Comparison of ENCODE assay signal across 11 cellular contexts in genomic region chrX:9279271-9279596, GRCh38.
DNase-seq lines count a peak whose midpoint lies in the region; ATAC-seq and TF ChIP-seq lines count a peak whose summit lies in the region.
"Had no signal": no experiment of that assay in that cellular context is flagged by ENCODE, and none has a peak within 500 bp of the region (broad histone marks: within the 10 kb centered on the region; RNA-seq: fewer than 3 reads in every experiment).

No MANE protein-coding gene starts in this region.

- no peak overlapping the region for H3K27ac ChIP-seq in CD8-positive, alpha-beta memory T cell (ENCODE audit: low read depth, low read length)
- H3K27ac ChIP-seq in naive thymus-derived CD4-positive, alpha-beta T cell (ENCODE audit: low read depth, low read length): no peak overlapping the region

- CTCF ChIA-PET in CD8-positive, alpha-beta memory T cell (lab: Charles Lee): no interaction called here
- CTCF ChIA-PET in naive thymus-derived CD4-positive, alpha-beta T cell (lab: Charles Lee): no interaction called here

- H3K27ac Mint-ChIP-seq in CD8-positive, alpha-beta memory T cell: peak overlapping the region in 4 of 8 donors; percentile 20 to 60 (median 38)
- H3K27ac Mint-ChIP-seq in activated T-helper 1 cell treated with anti-CD3 and anti-CD28 coated beads, Interleukin-12 subunit alpha, Interleukin-12 subunit beta, Interleukin-2, Interleukin-4 antibody, amounts not matched to agents 30 ng/mL and 10 ng/mL and 1 ng/mL, durations not matched to agents 14 hours and 24 hours and 36 hours: peak overlapping the region; percentile 73
- peak overlapping the region in 7 of 9 donors; percentile 36 to 96 (median 84) for H3K27ac Mint-ChIP-seq in naive thymus-derived CD4-positive, alpha-beta T cell

- H3K4me1 ChIP-seq in CD8-positive, alpha-beta memory T cell (ENCODE audit: insufficient read depth, low read length): no peaks in the 10 kb centered on the region
- no peaks in the 10 kb centered on the region for H3K4me1 ChIP-seq in naive thymus-derived CD4-positive, alpha-beta T cell (ENCODE audit: control insufficient read depth in 2 of 2, insufficient read depth in 2 of 2, low read length in 2 of 2)

- intact Hi-C loops in activated T-helper 1 cell treated with anti-CD3 and anti-CD28 coated beads, Interleukin-12 subunit alpha, Interleukin-12 subunit beta, Interleukin-2, Interleukin-4 antibody, amounts not matched to agents 30 ng/mL and 10 ng/mL and 1 ng/mL, durations not matched to agents 14 hours and 24 hours and 36 hours (cut with micrococcal nuclease): no loop called here
- intact Hi-C loops in naive thymus-derived CD4-positive, alpha-beta T cell (cut with micrococcal nuclease): no loop called here

- H3K9me3 ChIP-seq in CD8-positive, alpha-beta memory T cell (ENCODE audit: low read length): no peaks in the 10 kb centered on the region
- no peaks in the 10 kb centered on the region for H3K9me3 ChIP-seq in naive thymus-derived CD4-positive, alpha-beta T cell (ENCODE audit: control insufficient read depth in 2 of 3, low read length in 3 of 3)

- peak overlapping the region in 5 of 7 donors; percentile 17 to 67 (median 50) for H3K4me3 Mint-ChIP-seq in CD8-positive, alpha-beta memory T cell
- peak overlapping the region; percentile 57 for H3K4me3 Mint-ChIP-seq in activated T-helper 1 cell treated with anti-CD3 and anti-CD28 coated beads, Interleukin-12 subunit alpha, Interleukin-12 subunit beta, Interleukin-2, Interleukin-4 antibody, amounts not matched to agents 30 ng/mL and 10 ng/mL and 1 ng/mL, durations not matched to agents 14 hours and 24 hours and 36 hours
- H3K4me3 Mint-ChIP-seq in naive thymus-derived CD4-positive, alpha-beta T cell: peak overlapping the region; percentile 1 to 81 (median 54)
- H3K4me3 Mint-ChIP-seq: naive B cell had no signal

- H3K4me3 ChIP-seq in CD8-positive, alpha-beta memory T cell (ENCODE audit: low read length): no peak overlapping the region
- no peak overlapping the region for H3K4me3 ChIP-seq in naive thymus-derived CD4-positive, alpha-beta T cell (ENCODE audit: low read length)

- no peaks in the 10 kb centered on the region for H3K9me3 Mint-ChIP-seq in CD8-positive, alpha-beta memory T cell
- H3K9me3 Mint-ChIP-seq in activated T-helper 1 cell treated with anti-CD3 and anti-CD28 coated beads, Interleukin-12 subunit alpha, Interleukin-12 subunit beta, Interleukin-2, Interleukin-4 antibody, amounts not matched to agents 30 ng/mL and 10 ng/mL and 1 ng/mL, durations not matched to agents 14 hours and 24 hours and 36 hours: no peaks in the 10 kb centered on the region
- peaks cover 0 to 3% (median 0%) of the 10 kb centered on the region in 11 donors for H3K9me3 Mint-ChIP-seq in naive thymus-derived CD4-positive, alpha-beta T cell

- ATAC-seq in GM21576 (IDR thresholded peaks at IDR 0.05; ENCODE audit: unreplicated experiment): peak; percentile 64
- no peak for ATAC-seq in naive thymus-derived CD4-positive, alpha-beta T cell
- no peak for ATAC-seq in HG03039 (IDR thresholded peaks at IDR 0.05; ENCODE audit: unreplicated experiment)

- H3K36me3 ChIP-seq in CD8-positive, alpha-beta memory T cell (ENCODE audit: insufficient read depth, low read length): no peaks in the 10 kb centered on the region
- H3K36me3 ChIP-seq in naive thymus-derived CD4-positive, alpha-beta T cell (ENCODE audit: control insufficient read depth in 2 of 3, insufficient read depth in 3 of 3, low read length in 3 of 3): no peaks in the 10 kb centered on the region

- POLR2A ChIA-PET in CD8-positive, alpha-beta memory T cell (lab: Charles Lee): no interaction called here
- POLR2A ChIA-PET in naive thymus-derived CD4-positive, alpha-beta T cell (lab: Charles Lee): no interaction called here

- H3K36me3 Mint-ChIP-seq in CD8-positive, alpha-beta memory T cell: no peaks in the 10 kb centered on the region
- H3K36me3 Mint-ChIP-seq in activated T-helper 1 cell treated with anti-CD3 and anti-CD28 coated beads, Interleukin-12 subunit alpha, Interleukin-12 subunit beta, Interleukin-2, Interleukin-4 antibody, amounts not matched to agents 30 ng/mL and 10 ng/mL and 1 ng/mL, durations not matched to agents 14 hours and 24 hours and 36 hours (ENCODE audit: low read depth): peaks cover 6% of the 10 kb centered on the region
- H3K36me3 Mint-ChIP-seq in naive thymus-derived CD4-positive, alpha-beta T cell: peaks cover 0 to 8% (median 0%) of the 10 kb centered on the region in 5 donors
- H3K36me3 Mint-ChIP-seq: naive B cell had no signal

- H3K27me3 ChIP-seq in CD8-positive, alpha-beta memory T cell (ENCODE audit: insufficient read depth, low read length, poor library complexity, severe bottlenecking): no peaks in the 10 kb centered on the region
- no peaks in the 10 kb centered on the region for H3K27me3 ChIP-seq in naive thymus-derived CD4-positive, alpha-beta T cell (ENCODE audit: control insufficient read depth in 2 of 2, insufficient read depth in 2 of 2, low read length in 2 of 2)

- no peak for TF ChIP-seq POLR2A in erythroblast (IDR thresholded peaks at IDR 0.05; ENCODE audit: low read length)

- peaks cover 8 to 11% (median 9%) of the 10 kb centered on the region in 3 donors for H3K4me1 Mint-ChIP-seq in CD8-positive, alpha-beta memory T cell
- peaks cover 34% of the 10 kb centered on the region for H3K4me1 Mint-ChIP-seq in activated T-helper 1 cell treated with anti-CD3 and anti-CD28 coated beads, Interleukin-12 subunit alpha, Interleukin-12 subunit beta, Interleukin-2, Interleukin-4 antibody, amounts not matched to agents 30 ng/mL and 10 ng/mL and 1 ng/mL, durations not matched to agents 14 hours and 24 hours and 36 hours (ENCODE audit: low read depth)
- peaks cover 7 to 27% (median 13%) of the 10 kb centered on the region in 7 donors for H3K4me1 Mint-ChIP-seq in naive thymus-derived CD4-positive, alpha-beta T cell

- DNase-seq in CD8-positive, alpha-beta memory T cell: no peak
- DNase-seq in activated T-helper 1 cell treated with anti-CD3 and anti-CD28 coated beads, Interleukin-12 subunit alpha, Interleukin-12 subunit beta, Interleukin-2, Interleukin-4 antibody, amounts not matched to agents 30 ng/mL and 10 ng/mL and 1 ng/mL, durations not matched to agents 14 hours and 24 hours and 36 hours (ENCODE audit: low spot score): no peak
- DNase-seq in naive thymus-derived CD4-positive, alpha-beta T cell: peak in 2 of 9 donors; percentile 1 to 15
- DNase-seq in erythroblast (lab: John Stamatoyannopoulos, UW): no peak
- no peak for DNase-seq in hypothalamus (lab: John Stamatoyannopoulos, UW)
- DNase-seq in NCI-H510A (lab: John Stamatoyannopoulos, UW): no peak
- DNase-seq: glutamatergic neuron, naive B cell, NCI-H2107 had no signal

- peaks cover 0 to 4% of the 10 kb centered on the region in 2 donors for H3K27me3 Mint-ChIP-seq in CD8-positive, alpha-beta memory T cell
- H3K27me3 Mint-ChIP-seq in activated T-helper 1 cell treated with anti-CD3 and anti-CD28 coated beads, Interleukin-12 subunit alpha, Interleukin-12 subunit beta, Interleukin-2, Interleukin-4 antibody, amounts not matched to agents 30 ng/mL and 10 ng/mL and 1 ng/mL, durations not matched to agents 14 hours and 24 hours and 36 hours (ENCODE audit: insufficient read depth): peaks cover 2% of the 10 kb centered on the region
- H3K27me3 Mint-ChIP-seq in naive thymus-derived CD4-positive, alpha-beta T cell: no peaks in the 10 kb centered on the region
